In genomic region chr2:42103829-42104228, GRCh38 we compare ENCODE assay signal across 14 cellular contexts. TPM values are rescaled to one million over a fixed set of nuclear protein-coding genes. Genes with fewer than 3 reads are reported as not detected.
DNase-seq lines count a peak whose midpoint lies in the region; ATAC-seq and TF ChIP-seq lines count a peak whose summit lies in the region.
"Had no signal": no experiment of that assay in that cellular context is flagged by ENCODE, and none has a peak within 500 bp of the region (broad histone marks: within the 10 kb centered on the region; RNA-seq: fewer than 3 reads in every experiment).

No MANE protein-coding gene starts in this region.

- no peak for TF ChIP-seq CTCF in lower lobe of right lung (IDR thresholded peaks at IDR 0.05)

- H3K4me1 ChIP-seq in lower lobe of right lung (peaks cover 70% of the 10 kb centered on the region), thymus (ENCODE audit: control insufficient read depth, insufficient read depth, low read length) (peaks cover 73% of the 10 kb centered on the region)

- H3K4me3 Mint-ChIP-seq in activated naive CD4-positive, alpha-beta T cell treated with anti-CD3 and anti-CD28 coated beads, Interleukin-2, amount 50 U/mL, for 24 hours, result peak overlapping the region; percentile 19
- peak overlapping the region; percentile 49 for H3K4me3 Mint-ChIP-seq in activated naive CD8-positive, alpha-beta T cell

- H3K4me3 ChIP-seq in lower lobe of right lung (no peak overlapping the region), thymus (ENCODE audit: low read length) (no peak overlapping the region)
- H3K4me3 ChIP-seq: tibial nerve had no signal

- H3K27ac ChIP-seq in lower lobe of right lung (peak overlapping the region; percentile 71), thymus (ENCODE audit: low read depth) (peak overlapping the region; percentile 31)

- peaks cover 31% of the 10 kb centered on the region for H3K4me1 Mint-ChIP-seq in activated naive CD4-positive, alpha-beta T cell treated with anti-CD3 and anti-CD28 coated beads, Interleukin-2, amount 50 U/mL, for 24 hours
- peaks cover 28% of the 10 kb centered on the region for H3K4me1 Mint-ChIP-seq in activated naive CD8-positive, alpha-beta T cell (ENCODE audit: low read depth)

- peak overlapping the region; percentile 52 for H3K27ac Mint-ChIP-seq in activated naive CD4-positive, alpha-beta T cell treated with anti-CD3 and anti-CD28 coated beads, Interleukin-2, amount 50 U/mL, for 24 hours
- H3K27ac Mint-ChIP-seq in activated naive CD4-positive, alpha-beta T cell treated with anti-CD3 and anti-CD28 coated beads, Interleukin-2, amount 50 U/mL, for 72 hours, result no peak overlapping the region
- peak overlapping the region; percentile 78 for H3K27ac Mint-ChIP-seq in activated naive CD8-positive, alpha-beta T cell

- DNase-seq in activated naive CD4-positive, alpha-beta T cell treated with anti-CD3 and anti-CD28 coated beads, Interleukin-2, amount 50 U/mL, for 72 hours (ENCODE audit: low spot score in 2 of 2), result no peak
- DNase-seq in lower lobe of right lung, result no peak
- no peak for DNase-seq in NCI-H345 treated with DMSO at 0.1 percent for 48 hours (lab: John Stamatoyannopoulos, UW; ENCODE audit: unreplicated experiment)
- DNase-seq: hypothalamus, left cardiac atrium, NCI-H187, NCI-H69, RPMI8226 had no signal

- H3K9me3 ChIP-seq in lower lobe of right lung (peaks cover 6% of the 10 kb centered on the region), thymus (ENCODE audit: control insufficient read depth) (no peaks in the 10 kb centered on the region)

- WGBS in thymus, result 83% methylated on average over 3 of the region's 3 CpGs

- H3K36me3 Mint-ChIP-seq in activated naive CD4-positive, alpha-beta T cell treated with anti-CD3 and anti-CD28 coated beads, Interleukin-2, amount 50 U/mL, for 24 hours, result peaks cover 4% of the 10 kb centered on the region
- H3K36me3 Mint-ChIP-seq in activated naive CD4-positive, alpha-beta T cell treated with anti-CD3 and anti-CD28 coated beads, Interleukin-2, amount 50 U/mL, for 72 hours, result peaks cover 6 to 24% of the 10 kb centered on the region in 2 donors
- H3K36me3 Mint-ChIP-seq in activated naive CD8-positive, alpha-beta T cell, result no peaks in the 10 kb centered on the region

- H3K36me3 ChIP-seq in lower lobe of right lung (no peaks in the 10 kb centered on the region), thymus (ENCODE audit: control insufficient read depth, insufficient read depth) (no peaks in the 10 kb centered on the region)
- H3K36me3 ChIP-seq: tibial nerve had no signal

- H3K27me3 Mint-ChIP-seq in activated naive CD4-positive, alpha-beta T cell treated with anti-CD3 and anti-CD28 coated beads, Interleukin-2, amount 50 U/mL, for 24 hours, result no peaks in the 10 kb centered on the region
- no peaks in the 10 kb centered on the region for H3K27me3 Mint-ChIP-seq in activated naive CD8-positive, alpha-beta T cell

- intact Hi-C loops in lower lobe of right lung (cut with DNase I), result no loop called here

- H3K9me3 Mint-ChIP-seq in activated naive CD4-positive, alpha-beta T cell treated with anti-CD3 and anti-CD28 coated beads, Interleukin-2, amount 50 U/mL, for 24 hours, result peaks cover 6% of the 10 kb centered on the region
- H3K9me3 Mint-ChIP-seq in activated naive CD4-positive, alpha-beta T cell treated with anti-CD3 and anti-CD28 coated beads, Interleukin-2, amount 50 U/mL, for 72 hours, result peaks cover 5 to 12% of the 10 kb centered on the region in 2 donors
- peaks cover 4% of the 10 kb centered on the region for H3K9me3 Mint-ChIP-seq in activated naive CD8-positive, alpha-beta T cell (ENCODE audit: low read depth)

- H3K27me3 ChIP-seq in lower lobe of right lung (ENCODE audit: low read depth) (no peaks in the 10 kb centered on the region), thymus (ENCODE audit: control insufficient read depth, insufficient read depth) (no peaks in the 10 kb centered on the region)
- H3K27me3 ChIP-seq: tibial nerve had no signal

- ATAC-seq in activated naive CD4-positive, alpha-beta T cell treated with anti-CD3 and anti-CD28 coated beads, Interleukin-2, amount 50 U/mL, for 72 hours, result no peak
- no peak for ATAC-seq in lower lobe of right lung
- no peak for ATAC-seq in HG03025 (IDR thresholded peaks at IDR 0.05; ENCODE audit: low FRiP score, unreplicated experiment)
- ATAC-seq in GM18873 (IDR thresholded peaks at IDR 0.05; ENCODE audit: low FRiP score, unreplicated experiment), result no peak
- ATAC-seq: left cardiac atrium had no signal

RNA-seq across cellular contexts. Expression of gene PKDCC, which starts 56.0 kb away (rescaled TPM):
- not detected for total RNA-seq in activated naive CD4-positive, alpha-beta T cell treated with anti-CD3 and anti-CD28 coated beads, Interleukin-2, amount 50 U/mL, for 72 hours
- 65.8 TPM for total RNA-seq in lower lobe of right lung
- polyA plus RNA-seq in thymus, result 25.1 TPM

Comparison
In these comparisons a context has a peak if more than half of its experiments do, and no peak if none do; other contexts are left out.
1. H3K27ac Mint-ChIP-seq: peak in activated naive CD4-positive, alpha-beta T cell treated with anti-CD3 and anti-CD28 coated beads, Interleukin-2, amount 50 U/mL, for 24 hours (single experiment) and activated naive CD8-positive, alpha-beta T cell (single experiment); none in activated naive CD4-positive, alpha-beta T cell treated with anti-CD3 and anti-CD28 coated beads, Interleukin-2, amount 50 U/mL, for 72 hours (0 of 2).
2. RNA of gene PKDCC, which starts 56.0 kb away (total RNA-seq): 65.8 TPM in lower lobe of right lung (single experiment); not detected in activated naive CD4-positive, alpha-beta T cell treated with anti-CD3 and anti-CD28 coated beads, Interleukin-2, amount 50 U/mL, for 72 hours; every median in the first group is over 10 times any median in the second.